In the genomic region with DNA sequence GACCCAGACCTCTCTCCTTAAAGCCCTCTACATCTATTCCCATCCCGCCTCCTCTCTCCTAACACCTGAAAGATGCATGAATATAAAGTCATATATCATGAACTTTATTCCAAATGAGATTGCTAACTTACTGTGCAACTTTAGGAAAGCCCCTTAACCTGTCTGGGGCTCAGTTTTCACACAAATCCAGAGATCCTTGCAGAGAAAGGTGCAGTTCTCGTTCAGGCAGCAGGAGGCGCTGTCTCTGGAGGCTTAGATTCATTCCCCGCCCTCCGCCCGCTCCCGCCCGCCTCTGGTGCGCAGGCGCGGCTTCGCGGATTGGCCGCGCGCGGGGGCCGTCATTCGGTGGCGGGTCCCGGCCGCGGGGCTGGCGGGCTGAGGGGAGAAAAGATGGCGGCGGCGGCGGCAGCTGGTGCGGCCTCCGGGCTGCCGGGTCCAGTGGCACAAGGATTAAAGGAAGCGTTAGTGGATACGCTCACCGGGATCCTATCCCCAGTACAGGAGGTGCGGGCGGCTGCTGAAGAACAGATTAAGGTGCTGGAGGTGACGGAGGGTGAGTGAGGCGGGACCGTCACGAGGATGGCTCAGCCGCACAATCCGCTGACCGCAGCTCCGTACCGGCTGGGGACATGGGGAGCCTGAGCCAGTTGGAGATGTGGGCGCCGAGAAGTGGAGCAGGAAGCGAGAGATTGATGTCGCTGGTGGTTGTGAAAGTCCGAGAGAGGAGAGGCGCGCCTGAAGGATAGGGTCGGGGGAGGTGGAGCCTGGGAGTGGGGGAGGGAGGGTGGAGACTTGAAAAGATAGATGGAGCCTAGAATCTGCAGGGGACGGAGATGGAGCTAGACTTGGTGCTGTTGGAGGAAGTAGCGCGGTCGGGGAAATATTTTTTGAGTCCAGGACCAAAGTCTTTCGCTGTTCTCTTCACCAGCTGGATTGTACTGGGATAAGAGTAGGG, we compare ENCODE assay signal across 8 cellular contexts. TPM values are rescaled to one million over a fixed set of nuclear protein-coding genes. Genes with fewer than 3 reads are reported as not detected.
DNase-seq lines count a peak whose midpoint lies in the region; ATAC-seq and TF ChIP-seq lines count a peak whose summit lies in the region.

A gene (plus strand): TSS at position 338 of the 955 bp plus-strand sequence. CDS start 53 bp downstream, at position 391.

- no peaks in the 10 kb centered on the region for H3K9me3 ChIP-seq in suprapubic skin

- H3K27me3 ChIP-seq in suprapubic skin, result no peaks in the 10 kb centered on the region

- TF ChIP-seq CTCF in GM10266 (IDR thresholded peaks at IDR 0.05; ENCODE audit: control insufficient read depth, insufficient read depth, low read depth, missing control alignments) (peak; percentile 93), suprapubic skin (IDR thresholded peaks at IDR 0.05) (peak; percentile 91 to 99)

- no peaks in the 10 kb centered on the region for H3K36me3 ChIP-seq in suprapubic skin

- peak within 1 kb of the TSS; percentile 95 for H3K4me3 Mint-ChIP-seq in activated naive CD4-positive, alpha-beta T cell treated with anti-CD3 and anti-CD28 coated beads, Interleukin-2, amount 50 U/mL, for 24 hours

- peak within 1 kb of the TSS; percentile 97 for H3K27ac ChIP-seq in suprapubic skin

- H3K4me1 Mint-ChIP-seq in activated naive CD4-positive, alpha-beta T cell treated with anti-CD3 and anti-CD28 coated beads, Interleukin-2, amount 50 U/mL, for 24 hours, result peaks cover 43% of the 10 kb centered on the region

- 2% methylated on average over 43 of the region's 58 CpGs for WGBS in suprapubic skin

- peaks cover 26% of the 10 kb centered on the region for H3K4me1 ChIP-seq in suprapubic skin

- ATAC-seq in HG02571 (IDR thresholded peaks at IDR 0.05; ENCODE audit: unreplicated experiment) (peak; percentile 90), SK-N-SH treated with all-trans-retinoic acid at 6 μM for 48 hours (peak; percentile 84)

- peak within 1 kb of the TSS; percentile 98 for H3K27ac Mint-ChIP-seq in activated naive CD4-positive, alpha-beta T cell treated with anti-CD3 and anti-CD28 coated beads, Interleukin-2, amount 50 U/mL, for 24 hours

- DNase-seq in GM10266 (ENCODE audit: extremely low spot score), result peak; percentile 97
- DNase-seq in NCI-H1048 (lab: John Stamatoyannopoulos, UW), result peak; percentile 96
- DNase-seq in glomerular endothelial cell (ENCODE audit: extremely low read depth, low read depth, low spot score), result peak; percentile 80
- peak; percentile 82 for DNase-seq in occipital lobe (lab: John Stamatoyannopoulos, UW)
- peak; percentile 95 for DNase-seq in suprapubic skin (ENCODE audit: low spot score in 2 of 2)

- TF ChIP-seq EP300 in suprapubic skin (IDR thresholded peaks at IDR 0.05), result no peak

- no peaks in the 10 kb centered on the region for H3K27me3 Mint-ChIP-seq in activated naive CD4-positive, alpha-beta T cell treated with anti-CD3 and anti-CD28 coated beads, Interleukin-2, amount 50 U/mL, for 24 hours

- H3K9me3 Mint-ChIP-seq in activated naive CD4-positive, alpha-beta T cell treated with anti-CD3 and anti-CD28 coated beads, Interleukin-2, amount 50 U/mL, for 24 hours, result no peaks in the 10 kb centered on the region

- peak within 1 kb of the TSS; percentile 95 for H3K4me3 ChIP-seq in suprapubic skin

- peak; percentile 47 to 73 for TF ChIP-seq POLR2A in suprapubic skin (IDR thresholded peaks at IDR 0.05)

- H3K36me3 Mint-ChIP-seq in activated naive CD4-positive, alpha-beta T cell treated with anti-CD3 and anti-CD28 coated beads, Interleukin-2, amount 50 U/mL, for 24 hours, result no peaks in the 10 kb centered on the region

TF ChIP-seq in SK-N-SH treated with all-trans-retinoic acid at 6 μM for 48 hours, 23 proteins besides CTCF, POLR2A, EP300 and RAD21:
- TF ChIP-seq RARB (CRISPR knock-in tag; IDR thresholded peaks at IDR 0.05) (0 out of 2 replicates have a peak, but pooled peaks have one; percentile 30), GLIS3 (CRISPR knock-in tag; IDR thresholded peaks at IDR 0.05) (0 out of 2 replicates have a peak, but pooled peaks have one; percentile 58), ZC3H10 (CRISPR knock-in tag; IDR thresholded peaks at IDR 0.05) (peak; percentile 72; the same call in 1 of the 2 replicates), TCF4 (CRISPR knock-in tag; IDR thresholded peaks at IDR 0.05; ENCODE audit: borderline replicate concordance) (no peak)

RNA-seq across cellular contexts. Expression of the gene that starts here (rescaled TPM):
- total RNA-seq in glomerular endothelial cell (28.2 and 37.3 TPM in 2 replicates), occipital lobe (36.2 TPM), suprapubic skin (10 to 100 TPM; 12.9 to 25.6 (median 19.8) TPM)

Comparison
In these comparisons a context has a peak if more than half of its experiments do, and no peak if none do; other contexts are left out.
1. Peak in every context shown above with its lines: DNase-seq, ATAC-seq, H3K4me3 ChIP-seq and H3K27ac ChIP-seq.